Comparison of ENCODE assay signal across 17 cellular contexts in the genomic region with DNA sequence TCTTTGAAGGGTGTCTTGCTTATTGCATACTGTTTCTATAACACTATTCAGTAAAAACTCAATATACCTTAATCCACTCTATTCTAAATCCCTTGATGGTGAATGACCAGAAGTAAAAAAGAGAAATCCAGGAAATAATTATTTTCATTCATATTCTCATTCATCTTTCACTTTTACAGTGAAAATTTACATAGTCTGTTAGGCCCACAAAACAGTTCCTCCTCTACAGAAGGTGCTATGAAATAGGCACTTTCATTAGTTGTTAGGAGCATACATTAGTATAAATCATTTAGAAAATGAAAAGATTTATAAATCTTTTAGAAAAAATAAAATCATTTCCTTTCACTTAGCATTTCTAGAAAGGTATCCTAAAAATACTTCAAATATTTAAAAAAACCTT.
DNase-seq lines count a peak whose midpoint lies in the region; ATAC-seq and TF ChIP-seq lines count a peak whose summit lies in the region.
"Had no signal": no experiment of that assay in that cellular context is flagged by ENCODE, and none has a peak within 500 bp of the region (broad histone marks: within the 10 kb centered on the region; RNA-seq: fewer than 3 reads in every experiment).

No MANE protein-coding gene starts in this region.

- H3K4me3 ChIP-seq in CD8-positive, alpha-beta T cell (ENCODE audit: low read depth, low read length), result no peak overlapping the region
- H3K4me3 ChIP-seq in DOHH2 (ENCODE audit: low read length), result no peak overlapping the region
- H3K4me3 ChIP-seq in Karpas-422 (ENCODE audit: low read length), result peak overlapping the region; percentile 30; the same call in 1 of the 2 replicates
- H3K4me3 ChIP-seq in OCI-LY1 (ENCODE audit: low read depth, low read length, poor library complexity, severe bottlenecking), result no peak overlapping the region
- no peak overlapping the region for H3K4me3 ChIP-seq in trophoblast cell (ENCODE audit: low read depth, low read length)
- H3K4me3 ChIP-seq: GM23338, K562 had no signal

- H3K79me2 ChIP-seq in DOHH2 (ENCODE audit: control insufficient read depth, low read length) (0 out of 2 replicates have a peak, but pooled peaks cover 3% of the 10 kb centered on the region), Karpas-422 (ENCODE audit: low read length) (peaks cover 44% of the 10 kb centered on the region), OCI-LY1 (ENCODE audit: insufficient read depth, low read length) (no peaks in the 10 kb centered on the region), trophoblast cell (ENCODE audit: control insufficient read depth, insufficient read depth, low read length, poor library complexity) (no peaks in the 10 kb centered on the region)

- H3K4me2 ChIP-seq in DOHH2 (ENCODE audit: low read length), result peak overlapping the region; percentile 32; the same call in 1 of the 2 replicates
- peak overlapping the region; percentile 68 for H3K4me2 ChIP-seq in Karpas-422 (ENCODE audit: low read depth, low read length, poor library complexity, severe bottlenecking)
- H3K4me2 ChIP-seq in OCI-LY1 (ENCODE audit: low read length), result peak overlapping the region; percentile 0; the same call in 1 of the 2 replicates
- no peak overlapping the region for H3K4me2 ChIP-seq in trophoblast cell (ENCODE audit: low read length)
- H3K4me2 ChIP-seq: GM23338 had no signal

- H3K9me2 ChIP-seq in DOHH2 (replicated peaks; ENCODE audit: control insufficient read depth, low read length), result no peaks in the 10 kb centered on the region
- H3K9me2 ChIP-seq in Karpas-422 (replicated peaks; ENCODE audit: insufficient read depth, low read length), result no peaks in the 10 kb centered on the region
- H3K9me2 ChIP-seq in OCI-LY1 (ENCODE audit: low read depth, low read length), result no peaks in the 10 kb centered on the region

- CTCF ChIA-PET in CD8-positive, alpha-beta T cell (lab: Charles Lee), result no interaction called here

- no peak overlapping the region for H3K23ac ChIP-seq in trophoblast cell (ENCODE audit: low read length)

- H4K8ac ChIP-seq in trophoblast cell (ENCODE audit: low read depth, low read length), result no peak overlapping the region

- no peak overlapping the region for H3K4me3 Mint-ChIP-seq in CD8-positive, alpha-beta T cell
- H3K4me3 Mint-ChIP-seq: CD4-positive, CD25-positive, alpha-beta regulatory T cell; GM23338; HFFc6 had no signal

- DNase-seq in CD8-positive, alpha-beta T cell, result no peak
- DNase-seq in Karpas-422, result peak; percentile 67
- no peak for DNase-seq in trophoblast cell
- DNase-seq in DMS79 treated with DMSO at 0.1 percent for 48 hours (lab: John Stamatoyannopoulos, UW), result no peak
- DNase-seq: ACHN; BE2C; C1 segment of cervical spinal cord; Caco-2; CD4-positive, CD25-positive, alpha-beta regulatory T cell; HCEC 1CT; HFFc6; IMR-90 had no signal

- no peaks in the 10 kb centered on the region for H3K79me1 ChIP-seq in trophoblast cell (ENCODE audit: low read length)

- no peaks in the 10 kb centered on the region for H3F3A ChIP-seq in DOHH2 (ENCODE audit: control insufficient read depth, insufficient read depth)
- no peaks in the 10 kb centered on the region for H3F3A ChIP-seq in OCI-LY1 (ENCODE audit: insufficient read depth, low read length)

- no peak overlapping the region for H4K91ac ChIP-seq in trophoblast cell (ENCODE audit: low read depth, low read length)

- no peak for ATAC-seq in CD8-positive, alpha-beta T cell
- ATAC-seq in GM19324 (IDR thresholded peaks at IDR 0.05; ENCODE audit: low FRiP score, unreplicated experiment), result no peak
- ATAC-seq: GM23338, K562 had no signal

- no peak overlapping the region for H3K4ac ChIP-seq in trophoblast cell (ENCODE audit: low read depth, low read length)

- H3K4me1 ChIP-seq in CD8-positive, alpha-beta T cell (ENCODE audit: insufficient read depth, low read length), result no peaks in the 10 kb centered on the region
- H3K4me1 ChIP-seq in DOHH2 (ENCODE audit: control insufficient read depth, low read length) (peaks cover 24% of the 10 kb centered on the region), Karpas-422 (ENCODE audit: low read length) (peaks cover 46% of the 10 kb centered on the region), OCI-LY1 (ENCODE audit: insufficient read depth, low read length, severe bottlenecking) (peaks cover 23% of the 10 kb centered on the region), trophoblast cell (ENCODE audit: control insufficient read depth in 1 of 2, insufficient read depth in 2 of 2, low read length in 2 of 2) (no peaks in the 10 kb centered on the region)
- H3K4me1 ChIP-seq: Caco-2 had no signal

- H3K27me3 ChIP-seq in CD8-positive, alpha-beta T cell (ENCODE audit: insufficient read depth, low read length), result no peaks in the 10 kb centered on the region
- H3K27me3 ChIP-seq in DOHH2 (ENCODE audit: control insufficient read depth, low read length), result no peaks in the 10 kb centered on the region
- H3K27me3 ChIP-seq in Karpas-422 (ENCODE audit: low read length), result no peaks in the 10 kb centered on the region
- H3K27me3 ChIP-seq in OCI-LY1 (ENCODE audit: insufficient read depth, low read length), result no peaks in the 10 kb centered on the region
- no peaks in the 10 kb centered on the region for H3K27me3 ChIP-seq in trophoblast cell (ENCODE audit: insufficient read depth, low read length)
- H3K27me3 ChIP-seq: BE2C had no signal

- H4K12ac ChIP-seq in trophoblast cell (ENCODE audit: low read depth, low read length), result no peak overlapping the region

- no peak overlapping the region for H3K27ac ChIP-seq in CD8-positive, alpha-beta T cell (ENCODE audit: low read depth, low read length)
- H3K27ac ChIP-seq in DOHH2 (ENCODE audit: low read depth, low read length) (peak overlapping the region; percentile 16; the same call in 1 of the 2 replicates), Karpas-422 (ENCODE audit: low read length) (peak overlapping the region; percentile 95), OCI-LY1 (ENCODE audit: low read depth, low read length, poor library complexity, severe bottlenecking) (peak overlapping the region; percentile 59), trophoblast cell (ENCODE audit: low read depth, low read length) (no peak overlapping the region)

- TF ChIP-seq CTCF in CD8-positive, alpha-beta T cell (IDR thresholded peaks at IDR 0.05), result no peak
- TF ChIP-seq CTCF in DOHH2 (IDR thresholded peaks at IDR 0.05; ENCODE audit: low read depth, low read length, poor library complexity, severe bottlenecking), result no peak
- TF ChIP-seq CTCF in OCI-LY1 (IDR thresholded peaks at IDR 0.05; ENCODE audit: low read length), result no peak

- peaks cover 1% of the 10 kb centered on the region for H3K9me3 Mint-ChIP-seq in CD8-positive, alpha-beta T cell
- H3K9me3 Mint-ChIP-seq: GM23338, HFFc6 had no signal

- no peaks in the 10 kb centered on the region for H3K36me3 ChIP-seq in CD8-positive, alpha-beta T cell (ENCODE audit: insufficient read depth, low read length)
- no peaks in the 10 kb centered on the region for H3K36me3 ChIP-seq in DOHH2 (ENCODE audit: control insufficient read depth, low read length)
- H3K36me3 ChIP-seq in Karpas-422 (ENCODE audit: insufficient read depth, low read length), result no peaks in the 10 kb centered on the region
- no peaks in the 10 kb centered on the region for H3K36me3 ChIP-seq in OCI-LY1 (ENCODE audit: insufficient read depth, low read length)
- H3K36me3 ChIP-seq in trophoblast cell (ENCODE audit: control insufficient read depth in 1 of 2, insufficient read depth in 2 of 2, low read length in 2 of 2), result no peaks in the 10 kb centered on the region
- H3K36me3 ChIP-seq: BE2C had no signal

- peak overlapping the region; percentile 7 for H3K27ac Mint-ChIP-seq in CD8-positive, alpha-beta T cell
- H3K27ac Mint-ChIP-seq: GM23338, HFFc6 had no signal

- H2BK12ac ChIP-seq in trophoblast cell (ENCODE audit: low read length), result no peak overlapping the region

- H4K20me1 ChIP-seq in DOHH2 (ENCODE audit: control insufficient read depth, insufficient read depth, low read depth, low read length) (no peaks in the 10 kb centered on the region), Karpas-422 (ENCODE audit: insufficient read depth, low read depth, low read length) (no peaks in the 10 kb centered on the region), OCI-LY1 (ENCODE audit: insufficient read depth, low read length) (no peaks in the 10 kb centered on the region)

- no peaks in the 10 kb centered on the region for H3K27me3 Mint-ChIP-seq in CD8-positive, alpha-beta T cell (ENCODE audit: low read depth)
- H3K27me3 Mint-ChIP-seq: CD4-positive, CD25-positive, alpha-beta regulatory T cell had no signal

- H2AFZ ChIP-seq in Karpas-422 (ENCODE audit: low read length) (no peak overlapping the region), OCI-LY1 (ENCODE audit: low read length) (no peak overlapping the region), trophoblast cell (ENCODE audit: insufficient read depth, low read length, poor library complexity) (no peak overlapping the region)
- H2AFZ ChIP-seq: GM23338 had no signal

- intact Hi-C loops in CD8-positive, alpha-beta T cell (cut with DNase I, micrococcal nuclease), result loop anchor here in 1 of 2 experiments (2.0 kb wide), 1 partner anchor 18 kb away; no protein-coding TSS in a partner anchor

- H2BK120ac ChIP-seq in trophoblast cell (ENCODE audit: insufficient read depth, low read length, poor library complexity), result no peak overlapping the region

- H3K18ac ChIP-seq in trophoblast cell (ENCODE audit: low read length), result no peak overlapping the region

- H3K14ac ChIP-seq in trophoblast cell (ENCODE audit: low read length), result no peak overlapping the region

- peaks cover 20% of the 10 kb centered on the region for H3K4me1 Mint-ChIP-seq in CD8-positive, alpha-beta T cell (ENCODE audit: low read depth)
- H3K4me1 Mint-ChIP-seq: GM23338 had no signal

- no peak overlapping the region for H2BK5ac ChIP-seq in trophoblast cell (ENCODE audit: low read depth, low read length, poor library complexity)

- H3K36me3 Mint-ChIP-seq in CD8-positive, alpha-beta T cell, result peaks cover 22% of the 10 kb centered on the region

- POLR2A ChIA-PET in CD8-positive, alpha-beta T cell (lab: Charles Lee), result no interaction called here

- peak overlapping the region; percentile 6 for H3K9ac ChIP-seq in Karpas-422 (ENCODE audit: low read length)
- no peak overlapping the region for H3K9ac ChIP-seq in OCI-LY1 (ENCODE audit: low read length)
- no peak overlapping the region for H3K9ac ChIP-seq in trophoblast cell (ENCODE audit: low read length)

- H2AK5ac ChIP-seq in trophoblast cell (ENCODE audit: low read length), result no peak overlapping the region

- H3K9me3 ChIP-seq in CD8-positive, alpha-beta T cell (ENCODE audit: low read length), result no peaks in the 10 kb centered on the region
- H3K9me3 ChIP-seq in DOHH2 (ENCODE audit: control insufficient read depth, insufficient read depth, low read length) (no peaks in the 10 kb centered on the region), Karpas-422 (ENCODE audit: low read length) (no peaks in the 10 kb centered on the region), OCI-LY1 (ENCODE audit: low read length) (no peaks in the 10 kb centered on the region), trophoblast cell (ENCODE audit: insufficient read depth, low read depth, low read length) (no peaks in the 10 kb centered on the region)
- H3K9me3 ChIP-seq: BE2C, Caco-2 had no signal

Comparison
In these comparisons a context has a peak if more than half of its experiments do, and no peak if none do; other contexts are left out.
1. H3K27ac ChIP-seq: peak in DOHH2 (single experiment), Karpas-422 (single experiment) and OCI-LY1 (single experiment); none in CD8-positive, alpha-beta T cell (single experiment) and trophoblast cell (single experiment).